In the genomic region with DNA sequence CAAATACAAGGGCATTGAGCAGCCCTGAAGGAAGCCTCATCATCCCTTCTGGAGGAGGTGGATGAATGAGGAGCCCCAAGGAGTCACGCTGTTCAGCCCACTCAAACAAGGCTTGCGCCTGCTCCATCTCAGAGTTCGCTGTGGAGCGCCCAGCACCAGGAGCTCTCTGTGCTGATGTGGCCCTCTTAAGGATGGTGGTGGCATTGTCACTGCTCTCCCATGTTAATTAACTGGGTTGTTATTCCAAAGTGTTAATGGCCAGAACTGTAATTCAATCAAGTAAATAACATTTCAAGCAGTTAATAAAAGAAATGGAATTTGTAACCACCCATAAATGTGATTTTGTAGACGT, we compare ENCODE assay signal across 8 cellular contexts.
A peak's percentile ranks its signal among the peaks of the same experiment; 100 is the strongest.
DNase-seq lines count a peak whose midpoint lies in the region; ATAC-seq and TF ChIP-seq lines count a peak whose summit lies in the region.

No MANE protein-coding gene starts in this region.

- TF ChIP-seq CTCF in left lung (IDR thresholded peaks at IDR 0.05), result no peak

- no peaks in the 10 kb centered on the region for H3K4me1 Mint-ChIP-seq in T-helper 17 cell

- no peaks in the 10 kb centered on the region for H3K27me3 Mint-ChIP-seq in T-helper 17 cell

- H3K4me3 Mint-ChIP-seq in T-helper 17 cell, result no peak overlapping the region

- no peaks in the 10 kb centered on the region for H3K36me3 ChIP-seq in left lung

- DNase-seq in COR-L47 (lab: John Stamatoyannopoulos, UW), result peak; percentile 1
- DNase-seq in Kasumi-1 (lab: John Stamatoyannopoulos, UW), result peak; percentile 44 to 56
- DNase-seq in astrocyte of the hippocampus (ENCODE audit: low read depth, low spot score), result peak; percentile 61
- DNase-seq in left lung, result no peak
- no peak for DNase-seq in T-helper 17 cell
- DNase-seq in activated naive CD4-positive, alpha-beta T cell treated with anti-CD3 and anti-CD28 coated beads, Interleukin-2, amount 50 U/mL, for 72 hours (ENCODE audit: low spot score in 2 of 2), result no peak

- H3K36me3 Mint-ChIP-seq in T-helper 17 cell (ENCODE audit: low read depth), result no peaks in the 10 kb centered on the region
- peaks cover 4 to 9% of the 10 kb centered on the region in 2 donors for H3K36me3 Mint-ChIP-seq in activated naive CD4-positive, alpha-beta T cell treated with anti-CD3 and anti-CD28 coated beads, Interleukin-2, amount 50 U/mL, for 72 hours

- H3K9me3 Mint-ChIP-seq in activated naive CD4-positive, alpha-beta T cell treated with anti-CD3 and anti-CD28 coated beads, Interleukin-2, amount 50 U/mL, for 72 hours, result peaks cover 19 to 24% of the 10 kb centered on the region in 2 donors

- peak; percentile 39 for ATAC-seq in left lung
- ATAC-seq in HG02642 (IDR thresholded peaks at IDR 0.05; ENCODE audit: poor library complexity, unreplicated experiment), result no peak
- ATAC-seq in T-helper 17 cell, result no peak
- no peak for ATAC-seq in GM19035 (IDR thresholded peaks at IDR 0.05; ENCODE audit: unreplicated experiment)
- ATAC-seq in activated naive CD4-positive, alpha-beta T cell treated with anti-CD3 and anti-CD28 coated beads, Interleukin-2, amount 50 U/mL, for 72 hours, result no peak

- no peaks in the 10 kb centered on the region for H3K4me1 ChIP-seq in left lung

- no peaks in the 10 kb centered on the region for H3K27me3 ChIP-seq in left lung

- H3K4me3 ChIP-seq in left lung, result no peak overlapping the region

- H3K27ac Mint-ChIP-seq in T-helper 17 cell, result no peak overlapping the region
- no peak overlapping the region for H3K27ac Mint-ChIP-seq in activated naive CD4-positive, alpha-beta T cell treated with anti-CD3 and anti-CD28 coated beads, Interleukin-2, amount 50 U/mL, for 72 hours

- intact Hi-C loops in left lung (cut with DNase I), result no loop called here

- H3K9me3 ChIP-seq in left lung (peaks cover 0 to 2% of the 10 kb centered on the region in 2 donors), T-helper 17 cell (ENCODE audit: control insufficient read depth, low read length, poor library complexity, severe bottlenecking) (no peaks in the 10 kb centered on the region)

- H3K27ac ChIP-seq in left lung, result no peak overlapping the region

Comparison
In these comparisons a context has a peak if more than half of its experiments do, and no peak if none do; other contexts are left out.
1. DNase-seq: peak in COR-L47 (single experiment), Kasumi-1 (2 of 2) and astrocyte of the hippocampus (single experiment); none in left lung (0 of 2), T-helper 17 cell (0 of 3) and activated naive CD4-positive, alpha-beta T cell treated with anti-CD3 and anti-CD28 coated beads, Interleukin-2, amount 50 U/mL, for 72 hours (0 of 2).